Comparison of ENCODE assay signal across 8 cellular contexts in genomic region chr1:16643476-16644178, GRCh38. TPM values are rescaled to one million over a fixed set of nuclear protein-coding genes. Genes with fewer than 3 reads are reported as not detected.
DNase-seq lines count a peak whose midpoint lies in the region; ATAC-seq and TF ChIP-seq lines count a peak whose summit lies in the region.
"Not testable (repeated sequence)": the region's sequence is repeated elsewhere in the genome, so short reads cannot be mapped to it uniquely, and the experiment has no call there.

No MANE protein-coding gene starts in this region.

- H3K4me3 Mint-ChIP-seq in activated CD8-positive, alpha-beta T cell treated with anti-CD3 and anti-CD28 coated beads, Interleukin-2, amount 10 ng/mL, durations not matched to agents 7 days and 5 days; progenitor cell of endocrine pancreas (ENCODE audit: low read depth): not testable (repeated sequence)

- TF ChIP-seq CTCF in progenitor cell of endocrine pancreas (IDR thresholded peaks at IDR 0.05; ENCODE audit: unreplicated experiment) = not testable (repeated sequence)

- H3K27me3 Mint-ChIP-seq in activated CD8-positive, alpha-beta T cell treated with anti-CD3 and anti-CD28 coated beads, Interleukin-2, amount 10 ng/mL, durations not matched to agents 7 days and 5 days (ENCODE audit: low read depth); progenitor cell of endocrine pancreas: not testable (repeated sequence)

- not testable (repeated sequence) for H3K9me3 ChIP-seq in aorta (ENCODE audit: control insufficient read depth, low read length)

- not testable (repeated sequence) for H3K4me1 ChIP-seq in aorta (ENCODE audit: control insufficient read depth in 1 of 2, insufficient read depth in 2 of 2, low read length in 2 of 2)

- POLR2A ChIA-PET in activated CD8-positive, alpha-beta T cell treated with anti-CD3 and anti-CD28 coated beads, Interleukin-2, amount 10 ng/mL, durations not matched to agents 7 days and 5 days (lab: Charles Lee) = interaction anchor here (1.0 to 1.8 kb wide), 4 partner anchors 11 to 261 kb away, joined by 3 to 5 read pairs (median 4); partner anchors contain the start of gene RNU1-1

- H3K4me3 ChIP-seq in aorta (ENCODE audit: low read length in 2 of 2) = peak overlapping the region; percentile 30 to 86

- peak; percentile 5 for ATAC-seq in GM18517 (IDR thresholded peaks at IDR 0.05; ENCODE audit: unreplicated experiment)
- ATAC-seq in HG03045 (IDR thresholded peaks at IDR 0.05; ENCODE audit: unreplicated experiment) = peak; percentile 8
- peak; percentile 11 for ATAC-seq in activated CD8-positive, alpha-beta T cell treated with anti-CD3 and anti-CD28 coated beads, Interleukin-2, amount 10 ng/mL, durations not matched to agents 7 days and 5 days
- ATAC-seq in aorta (ENCODE audit: low FRiP score) = not testable (repeated sequence)

- not testable (repeated sequence) for H3K9me3 Mint-ChIP-seq in activated CD8-positive, alpha-beta T cell treated with anti-CD3 and anti-CD28 coated beads, Interleukin-2, amount 10 ng/mL, durations not matched to agents 7 days and 5 days (ENCODE audit: insufficient read depth); progenitor cell of endocrine pancreas (ENCODE audit: low read depth)

- 27 to 32% methylated on average over 11 of the region's 11 CpGs for WGBS in aorta, 2 donors

- H3K27me3 ChIP-seq in aorta (ENCODE audit: control insufficient read depth in 1 of 2, insufficient read depth in 2 of 2, low read length in 1 of 2) = not testable (repeated sequence)

- H3K27ac ChIP-seq in aorta (ENCODE audit: low read depth in 1 of 2, low read length in 2 of 2) = not testable (repeated sequence)

- intact Hi-C loops in aorta (cut with DNase I) = not testable (repeated sequence)

- not testable (repeated sequence) for H3K27ac Mint-ChIP-seq in activated CD8-positive, alpha-beta T cell treated with anti-CD3 and anti-CD28 coated beads, Interleukin-2, amount 10 ng/mL, durations not matched to agents 7 days and 5 days; progenitor cell of endocrine pancreas

- CTCF ChIA-PET in activated CD8-positive, alpha-beta T cell treated with anti-CD3 and anti-CD28 coated beads, Interleukin-2, amount 10 ng/mL, durations not matched to agents 7 days and 5 days (lab: Charles Lee) = not testable (repeated sequence)

- not testable (repeated sequence) for H3K36me3 ChIP-seq in aorta (ENCODE audit: control insufficient read depth in 1 of 2, insufficient read depth in 2 of 2, low read length in 1 of 2)

- DNase-seq in NCI-H2227 treated with DMSO at 0.1 percent for 48 hours (lab: John Stamatoyannopoulos, UW) = peak; percentile 64
- peak; percentile 46 for DNase-seq in activated CD8-positive, alpha-beta T cell treated with anti-CD3 and anti-CD28 coated beads, Interleukin-2, amount 10 ng/mL, durations not matched to agents 7 days and 5 days
- DNase-seq in ecto neural progenitor cell (ENCODE audit: low spot score) = peak; percentile 70
- peak; percentile 45 for DNase-seq in iris pigment epithelial cell (ENCODE audit: low read depth)
- peak; percentile 24 for DNase-seq in progenitor cell of endocrine pancreas (ENCODE audit: low spot score, unreplicated experiment)
- DNase-seq in aorta = peak; percentile 49 to 79

- H3K36me3 Mint-ChIP-seq in activated CD8-positive, alpha-beta T cell treated with anti-CD3 and anti-CD28 coated beads, Interleukin-2, amount 10 ng/mL, durations not matched to agents 7 days and 5 days (ENCODE audit: low read depth); progenitor cell of endocrine pancreas (ENCODE audit: insufficient read depth): not testable (repeated sequence)

- H3K4me1 Mint-ChIP-seq in activated CD8-positive, alpha-beta T cell treated with anti-CD3 and anti-CD28 coated beads, Interleukin-2, amount 10 ng/mL, durations not matched to agents 7 days and 5 days (ENCODE audit: low read depth); progenitor cell of endocrine pancreas (ENCODE audit: low read depth): not testable (repeated sequence)

RNA-seq across cellular contexts. Expression of gene RNU1-3, which starts 23.1 kb away (rescaled TPM):
- total RNA-seq in activated CD8-positive, alpha-beta T cell treated with anti-CD3 and anti-CD28 coated beads, Interleukin-2, amount 10 ng/mL, durations not matched to agents 7 days and 5 days = 1,000 to 10,000 TPM; 1,730 to 2,232 TPM
- 3,923 and 3,957 TPM in 2 replicates for total RNA-seq in progenitor cell of endocrine pancreas
- 1,000 to 10,000 TPM; 7,231 to 8,154 TPM for total RNA-seq in aorta
- not detected for polyA plus RNA-seq in aorta

RNA-seq across cellular contexts. Expression of gene NBPF1, which starts 30.3 kb away (rescaled TPM):
- total RNA-seq in activated CD8-positive, alpha-beta T cell treated with anti-CD3 and anti-CD28 coated beads, Interleukin-2, amount 10 ng/mL, durations not matched to agents 7 days and 5 days = 1 to 10 TPM; 1.5 to 2.2 TPM
- total RNA-seq in progenitor cell of endocrine pancreas (100 TPM in 2 replicates), aorta (10 to 100 TPM; 15.5 to 55.0 TPM)
- polyA plus RNA-seq in aorta = 1 to 10 TPM; 7.9 to 9.6 TPM

Comparison
In these comparisons a context has a peak if more than half of its experiments do, and no peak if none do; other contexts are left out.
1. RNA of gene NBPF1, which starts 30.3 kb away (total RNA-seq): 100 TPM in progenitor cell of endocrine pancreas and 15.5 to 55.0 TPM in aorta; 1.5 to 2.2 TPM in activated CD8-positive, alpha-beta T cell treated with anti-CD3 and anti-CD28 coated beads, Interleukin-2, amount 10 ng/mL, durations not matched to agents 7 days and 5 days; every median in the first group is over 4 times any median in the second.
2. Peak in every context shown above with its lines, with median percentiles within 50 percentile points of each other: DNase-seq.